1 cellular context compared by ENCODE assay signal in genomic region chrX:106341823-106342222, GRCh38.
A peak's percentile ranks its signal among the peaks of the same experiment; 100 is the strongest.
TF ChIP-seq lines count a peak whose summit lies in the region.

No MANE protein-coding gene starts in this region.

TF ChIP-seq in HEK293, 187 proteins besides CTCF, POLR2A, EP300 and RAD21 (continued from another document):
- TF ChIP-seq ZNF518A (tag by site-specific recombination; conservative IDR thresholded peaks at IDR 0.05; ENCODE audit: low read depth) (peak; percentile 35; the same call in 1 of the 2 replicates), ZNF404 (tag by site-specific recombination; IDR thresholded peaks at IDR 0.05) (no peak), ZNF626 (tag by site-specific recombination; IDR thresholded peaks at IDR 0.05) (0 out of 2 replicates have a peak, but pooled peaks have one; percentile 9), ZNF544 (tag by site-specific recombination; IDR thresholded peaks at IDR 0.05) (no peak), ZNF366 (tag by site-specific recombination; conservative IDR thresholded peaks at IDR 0.05) (no peak), ZNF311 (tag by site-specific recombination; IDR thresholded peaks at IDR 0.05; ENCODE audit: borderline replicate concordance) (no peak), ZBTB20 (tag by site-specific recombination; IDR thresholded peaks at IDR 0.05) (no peak), ZNF211 (tag by site-specific recombination; IDR thresholded peaks at IDR 0.05; ENCODE audit: low read depth) (no peak)
